8 cellular contexts compared by ENCODE assay signal in the genomic region with DNA sequence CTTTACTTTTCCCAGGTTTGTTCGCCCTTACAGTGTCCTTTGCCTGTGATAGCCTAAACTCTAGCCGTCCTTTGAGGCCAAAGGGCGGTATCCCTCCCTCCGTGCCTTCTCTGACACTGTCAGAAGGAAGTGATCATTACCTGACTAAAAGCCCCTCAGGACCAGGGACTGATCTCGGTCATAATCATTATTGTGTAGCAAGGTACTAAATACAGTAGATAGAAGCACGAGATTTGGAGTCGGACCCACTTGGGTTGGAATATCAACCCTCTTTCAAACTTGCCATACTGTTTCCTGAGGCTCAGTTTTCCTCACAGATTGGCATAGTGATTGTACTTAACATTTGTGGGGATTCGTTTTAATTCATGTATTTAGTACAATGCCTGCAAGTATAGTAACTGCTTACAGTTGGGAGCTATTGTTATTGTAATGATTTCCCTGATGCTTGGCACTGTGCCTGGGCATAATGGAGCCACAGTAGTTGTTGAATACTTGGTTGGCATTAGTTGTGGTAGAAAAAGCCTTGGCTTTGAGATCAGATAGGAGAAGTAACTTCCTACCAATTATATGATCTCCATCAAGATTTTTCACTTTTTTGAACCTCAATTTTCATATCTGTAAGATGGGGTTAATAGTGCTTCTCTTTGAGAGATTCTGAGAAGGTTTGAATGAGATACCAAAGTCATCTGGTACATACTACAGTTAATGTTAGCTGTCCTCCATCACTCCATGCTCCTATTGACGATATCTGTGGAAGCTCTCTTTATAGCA. TPM values are rescaled to one million over a fixed set of nuclear protein-coding genes. Genes with fewer than 3 reads are reported as not detected.
DNase-seq lines count a peak whose midpoint lies in the region; ATAC-seq and TF ChIP-seq lines count a peak whose summit lies in the region.

No MANE protein-coding gene starts in this region.

- no peak for TF ChIP-seq POLR2A in Peyer's patch (IDR thresholded peaks at IDR 0.05)

- H3K27me3 ChIP-seq in Peyer's patch = no peaks in the 10 kb centered on the region
- no peaks in the 10 kb centered on the region for H3K27me3 ChIP-seq in skeletal muscle tissue (ENCODE audit: control insufficient read depth in 3 of 3, insufficient read depth in 3 of 3, low read length in 3 of 3)

- peak overlapping the region; percentile 60 to 88 (median 74) for H3K4me3 ChIP-seq in Peyer's patch
- peak overlapping the region; percentile 75 for H3K4me3 ChIP-seq in fibroblast of pulmonary artery (replicated peaks; ENCODE audit: low read depth, low read length)
- H3K4me3 ChIP-seq in skeletal muscle tissue (ENCODE audit: low read length in 3 of 3) = peak overlapping the region; percentile 91 to 97 (median 96)

- H3K9ac ChIP-seq in skeletal muscle tissue (ENCODE audit: low read depth in 1 of 3, low read length in 3 of 3) = peak overlapping the region; percentile 83 to 98 (median 92)

- peaks cover 0 to 9% (median 0%) of the 10 kb centered on the region in 4 donors for H3K4me1 ChIP-seq in Peyer's patch
- peaks cover 8 to 13% (median 10%) of the 10 kb centered on the region in 3 donors for H3K4me1 ChIP-seq in skeletal muscle tissue (ENCODE audit: control insufficient read depth in 3 of 3, insufficient read depth in 3 of 3, low read length in 3 of 3)

- TF ChIP-seq CTCF in Peyer's patch (IDR thresholded peaks at IDR 0.05) (no peak), fibroblast of pulmonary artery (IDR thresholded peaks at IDR 0.05; ENCODE audit: low read length, missing control alignments) (no peak)

- ATAC-seq in HG03439 (IDR thresholded peaks at IDR 0.05; ENCODE audit: unreplicated experiment) (no peak), GM21528 (IDR thresholded peaks at IDR 0.05; ENCODE audit: low FRiP score, unreplicated experiment) (no peak), HG03432 (IDR thresholded peaks at IDR 0.05; ENCODE audit: unreplicated experiment) (no peak)

- H3K36me3 ChIP-seq in Peyer's patch (peaks cover 0 to 18% (median 0%) of the 10 kb centered on the region in 3 donors), skeletal muscle tissue (ENCODE audit: control insufficient read depth in 3 of 3, insufficient read depth in 3 of 3, low read length in 3 of 3) (peaks cover 15 to 21% (median 16%) of the 10 kb centered on the region in 3 donors)

- H3K27ac ChIP-seq in Peyer's patch (peak overlapping the region; percentile 77 to 92 (median 89)), skeletal muscle tissue (ENCODE audit: low read depth, low read length) (peak overlapping the region; percentile 88)

- H3K9me3 ChIP-seq in Peyer's patch (no peaks in the 10 kb centered on the region), skeletal muscle tissue (ENCODE audit: control insufficient read depth in 3 of 3, low read length in 3 of 3) (no peaks in the 10 kb centered on the region)

- DNase-seq in NCI-H2029 (lab: John Stamatoyannopoulos, UW) (peak; percentile 1), NCI-H2029 treated with DMSO at 0.1 percent for 48 hours (lab: John Stamatoyannopoulos, UW) (no peak), Peyer's patch (no peak), fibroblast of pulmonary artery (ENCODE audit: low read depth) (no peak)

RNA-seq across cellular contexts. Expression of a gene that starts 0.8 kb away (rescaled TPM):
- total RNA-seq in Peyer's patch (10 to 100 TPM; 19.4 to 62.6 (median 51.5) TPM), skeletal muscle tissue (8.9 TPM)

RNA-seq across cellular contexts. Expression of a gene that starts 26.4 kb away (rescaled TPM):
- total RNA-seq in Peyer's patch (not detected), skeletal muscle tissue (not detected)

RNA-seq across cellular contexts. Expression of a gene that starts 27.2 kb away (rescaled TPM):
- total RNA-seq in Peyer's patch = 10 to 100 TPM in 3 of 4 donors, 1 to 10 TPM in 1; 7.5 to 43.7 (median 21.2) TPM
- 87.2 TPM for total RNA-seq in skeletal muscle tissue

RNA-seq across cellular contexts. Expression of a gene that starts 28.9 kb away (rescaled TPM):
- 1 to 10 TPM in 1 of 4 donors, under 1 TPM in 1, not detected in 2; 0.57 to 8.1 TPM for total RNA-seq in Peyer's patch
- 2.1 TPM for total RNA-seq in skeletal muscle tissue

RNA-seq across cellular contexts. Expression of a gene that starts 54.7 kb away (rescaled TPM):
- total RNA-seq in Peyer's patch (10 to 100 TPM in 3 of 4 donors, 1 to 10 TPM in 1; 6.6 to 25.5 (median 13.9) TPM), skeletal muscle tissue (2.1 TPM)
